ENCODE assay signal across 15 cellular contexts in the genomic region with DNA sequence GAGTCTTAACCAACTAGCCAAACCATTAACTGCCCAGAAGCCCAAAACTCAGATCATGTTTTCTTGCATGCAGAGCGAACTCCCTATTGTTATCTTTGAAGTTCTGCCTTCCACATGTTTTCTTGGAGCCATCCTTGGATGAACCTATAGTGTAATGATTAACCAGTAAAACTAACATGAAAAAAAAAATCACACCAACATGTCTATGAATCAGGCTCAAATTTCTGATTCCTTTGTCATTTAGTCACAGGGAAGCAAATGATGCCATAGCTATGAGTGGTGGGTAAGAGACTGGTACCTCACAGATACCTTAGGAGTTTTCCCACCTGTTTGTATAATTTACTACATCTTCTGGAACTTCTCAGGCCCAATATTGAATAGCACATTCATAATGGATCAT.
DNase-seq lines count a peak whose midpoint lies in the region; ATAC-seq, FAIRE-seq and TF ChIP-seq lines count a peak whose summit lies in the region.
"Had no signal": no experiment of that assay in that cellular context is flagged by ENCODE, and none has a peak within 500 bp of the region (broad histone marks: within the 10 kb centered on the region; RNA-seq: fewer than 3 reads in every experiment).

No MANE protein-coding gene starts in this region.

- H2AK5ac ChIP-seq in mesenchymal stem cell (ENCODE audit: low read length, severe bottlenecking) = no peak overlapping the region

- no peaks in the 10 kb centered on the region for H3K9me3 ChIP-seq in mesenchymal stem cell (ENCODE audit: control insufficient read depth, low read length)

- H3K27ac ChIP-seq in mesenchymal stem cell (ENCODE audit: low read length, poor library complexity, severe bottlenecking) (peak overlapping the region; percentile 84), dorsolateral prefrontal cortex (no peak overlapping the region)

- no peak overlapping the region for H3K9ac ChIP-seq in mesenchymal stem cell (ENCODE audit: low read length)

- no peak overlapping the region for H4K91ac ChIP-seq in mesenchymal stem cell (ENCODE audit: low read length)

- H2BK120ac ChIP-seq in mesenchymal stem cell (ENCODE audit: low read depth, low read length) = no peak overlapping the region

- no peak overlapping the region for H3K18ac ChIP-seq in mesenchymal stem cell (ENCODE audit: low read depth in 1 of 2, low read length in 2 of 2)

- no peak for TF ChIP-seq CTCF in foreskin fibroblast (IDR thresholded peaks at IDR 0.05; ENCODE audit: low read depth, low read length)
- no peak for TF ChIP-seq CTCF in dorsolateral prefrontal cortex (IDR thresholded peaks at IDR 0.05 in 54 of 56, conservative IDR thresholded peaks at IDR 0.05 in 2 of 56; ENCODE audit: low read depth in 1 of 56, partially characterized antibody in 56 of 56)

- no peak overlapping the region for H2BK12ac ChIP-seq in mesenchymal stem cell (ENCODE audit: low read length in 2 of 2)

- no peak for ATAC-seq in left colon
- ATAC-seq: HCT116 had no signal

- peak; percentile 94 for FAIRE-seq in RCC 7860 (lab: Jason Lieb, UNC)
- FAIRE-seq: D721Med, H1 had no signal

- H3K4ac ChIP-seq in mesenchymal stem cell (ENCODE audit: low read depth in 1 of 2, low read length in 2 of 2) = no peak overlapping the region

- H4K8ac ChIP-seq in mesenchymal stem cell (ENCODE audit: low read length) = no peak overlapping the region

- no peak overlapping the region for H2BK15ac ChIP-seq in mesenchymal stem cell (ENCODE audit: low read depth, poor library complexity, severe bottlenecking)

- in situ Hi-C loops in Caki2 (cut with HindIII; ENCODE audit: low pct_unique_long_range_greater_than_20kb, low sequenced_read_pairs) = no loop called here

- H3K79me1 ChIP-seq in mesenchymal stem cell (replicated peaks; ENCODE audit: low read length, poor library complexity, severe bottlenecking) = no peaks in the 10 kb centered on the region

- no peaks in the 10 kb centered on the region for H3K27me3 ChIP-seq in mesenchymal stem cell (ENCODE audit: control insufficient read depth in 1 of 2, insufficient read depth in 1 of 2, low read length in 2 of 2)
- H3K27me3 ChIP-seq in dorsolateral prefrontal cortex = no peaks in the 10 kb centered on the region

- H3K23ac ChIP-seq in mesenchymal stem cell (ENCODE audit: low read length in 2 of 2) = no peak overlapping the region

- 92% methylated on average over 1 of the region's 1 CpG for WGBS in mesenchymal stem cell

- no peak overlapping the region for H3K4me3 ChIP-seq in foreskin fibroblast (ENCODE audit: low read depth in 1 of 2, low read length in 2 of 2)
- no peak overlapping the region for H3K4me3 ChIP-seq in mesenchymal stem cell (ENCODE audit: insufficient read depth in 1 of 2, low read depth in 1 of 2, low read length in 2 of 2)
- H3K4me3 ChIP-seq in dorsolateral prefrontal cortex = no peak overlapping the region

- no peak overlapping the region for H3K14ac ChIP-seq in mesenchymal stem cell (ENCODE audit: low read length in 2 of 2)

- DNase-seq in Caki2 (ENCODE audit: low read depth) (peak; percentile 81), RCC 7860 (ENCODE audit: low spot score) (peak; percentile 74), foreskin fibroblast (peak; percentile 1 to 12), mesenchymal stem cell (no peak), dorsolateral prefrontal cortex (no peak), left colon (no peak), NCI-H2227 treated with DMSO at 0.1 percent for 48 hours (lab: John Stamatoyannopoulos, UW) (no peak), NOMO-1 (lab: John Stamatoyannopoulos, UW; ENCODE audit: unreplicated experiment in 2 of 2) (no peak)
- DNase-seq: C1 segment of cervical spinal cord; CD4-positive, alpha-beta memory T cell; DMS153; GF-D8 had no signal

- H2BK5ac ChIP-seq in mesenchymal stem cell (ENCODE audit: low read depth, low read length, poor library complexity, severe bottlenecking) = no peak overlapping the region

- no peaks in the 10 kb centered on the region for H3K36me3 ChIP-seq in mesenchymal stem cell (ENCODE audit: control insufficient read depth in 1 of 2, insufficient read depth in 2 of 2, low read depth in 1 of 2, low read length in 2 of 2)

- intact Hi-C loops in dorsolateral prefrontal cortex (cut with DNase I) = no loop called here
- intact Hi-C loops in left colon (cut with DNase I, micrococcal nuclease) = no loop called here

- H2AFZ ChIP-seq in mesenchymal stem cell (ENCODE audit: low read depth, low read length) = no peak overlapping the region

- H3K4me1 ChIP-seq in mesenchymal stem cell (ENCODE audit: control insufficient read depth, insufficient read depth, low read depth, low read length) = peaks cover 6% of the 10 kb centered on the region

- H3K4me2 ChIP-seq in mesenchymal stem cell (ENCODE audit: low read length, poor library complexity, severe bottlenecking) = no peak overlapping the region

Comparison
In these comparisons a context has a peak if more than half of its experiments do, and no peak if none do; other contexts are left out.
1. DNase-seq: peak in Caki2 (single experiment), RCC 7860 (single experiment) and foreskin fibroblast (2 of 2); none in mesenchymal stem cell (single experiment), dorsolateral prefrontal cortex (0 of 10), left colon (0 of 2), NCI-H2227 treated with DMSO at 0.1 percent for 48 hours (single experiment) and NOMO-1 (0 of 2).